Comparison of ENCODE assay signal across 1 cellular context in the genomic region with DNA sequence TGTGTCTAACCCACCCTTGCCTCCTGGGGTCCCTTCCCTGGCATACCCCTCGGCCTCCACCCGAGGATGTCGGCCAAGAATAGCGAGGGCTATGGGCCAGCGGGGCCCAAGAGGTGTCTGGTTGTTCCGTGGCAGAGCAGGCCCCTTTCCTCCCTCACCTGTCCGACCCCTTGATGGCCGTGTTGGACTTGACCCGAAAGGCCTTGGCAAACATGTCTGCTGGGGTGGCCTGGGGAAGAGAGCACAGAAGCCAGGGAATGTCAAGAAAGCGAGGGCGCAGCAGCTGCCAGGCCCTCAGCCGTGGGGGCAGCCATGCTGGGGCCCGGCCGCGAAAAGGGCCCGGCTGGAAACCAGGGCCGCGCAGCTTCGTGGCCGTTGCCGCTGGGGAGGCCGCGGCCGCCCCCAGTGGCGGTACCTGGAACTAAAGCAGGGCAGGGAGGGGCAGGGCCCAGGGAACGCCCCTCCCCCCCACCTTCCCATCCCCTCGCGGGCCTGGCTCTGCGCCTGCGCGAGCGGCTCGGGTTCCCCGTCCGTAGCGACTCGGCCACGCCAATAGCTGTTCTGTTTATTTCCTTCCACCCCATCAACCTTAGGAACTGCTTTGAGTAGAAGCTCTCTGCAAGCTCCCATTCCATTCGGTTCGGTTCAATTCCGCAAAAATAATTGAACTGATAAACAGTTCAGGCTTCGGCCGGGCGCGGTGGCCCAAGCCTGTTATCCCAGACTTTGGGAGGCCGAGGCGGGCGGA.
TF ChIP-seq lines count a peak whose summit lies in the region.

A gene with protein sequence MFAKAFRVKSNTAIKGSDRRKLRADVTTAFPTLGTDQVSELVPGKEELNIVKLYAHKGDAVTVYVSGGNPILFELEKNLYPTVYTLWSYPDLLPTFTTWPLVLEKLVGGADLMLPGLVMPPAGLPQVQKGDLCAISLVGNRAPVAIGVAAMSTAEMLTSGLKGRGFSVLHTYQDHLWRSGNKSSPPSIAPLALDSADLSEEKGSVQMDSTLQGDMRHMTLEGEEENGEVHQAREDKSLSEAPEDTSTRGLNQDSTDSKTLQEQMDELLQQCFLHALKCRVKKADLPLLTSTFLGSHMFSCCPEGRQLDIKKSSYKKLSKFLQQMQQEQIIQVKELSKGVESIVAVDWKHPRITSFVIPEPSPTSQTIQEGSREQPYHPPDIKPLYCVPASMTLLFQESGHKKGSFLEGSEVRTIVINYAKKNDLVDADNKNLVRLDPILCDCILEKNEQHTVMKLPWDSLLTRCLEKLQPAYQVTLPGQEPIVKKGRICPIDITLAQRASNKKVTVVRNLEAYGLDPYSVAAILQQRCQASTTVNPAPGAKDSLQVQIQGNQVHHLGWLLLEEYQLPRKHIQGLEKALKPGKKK (minus strand): TSS at position 337 of the 748 bp plus-strand sequence. CDS start 123 bp downstream, at position 214.

TF ChIP-seq in K562, 482 proteins besides CTCF, POLR2A, EP300 and RAD21 (continued from another document and continues in another):
- no peak for TF ChIP-seq POLR3A (IDR thresholded peaks at IDR 0.05; ENCODE audit: borderline replicate concordance, extremely low read depth, insufficient read depth, insufficient read length)
- no peak for TF ChIP-seq NFE2L1 (tag; IDR thresholded peaks at IDR 0.05; ENCODE audit: borderline replicate concordance, low read depth)
- TF ChIP-seq, protein P1, sequence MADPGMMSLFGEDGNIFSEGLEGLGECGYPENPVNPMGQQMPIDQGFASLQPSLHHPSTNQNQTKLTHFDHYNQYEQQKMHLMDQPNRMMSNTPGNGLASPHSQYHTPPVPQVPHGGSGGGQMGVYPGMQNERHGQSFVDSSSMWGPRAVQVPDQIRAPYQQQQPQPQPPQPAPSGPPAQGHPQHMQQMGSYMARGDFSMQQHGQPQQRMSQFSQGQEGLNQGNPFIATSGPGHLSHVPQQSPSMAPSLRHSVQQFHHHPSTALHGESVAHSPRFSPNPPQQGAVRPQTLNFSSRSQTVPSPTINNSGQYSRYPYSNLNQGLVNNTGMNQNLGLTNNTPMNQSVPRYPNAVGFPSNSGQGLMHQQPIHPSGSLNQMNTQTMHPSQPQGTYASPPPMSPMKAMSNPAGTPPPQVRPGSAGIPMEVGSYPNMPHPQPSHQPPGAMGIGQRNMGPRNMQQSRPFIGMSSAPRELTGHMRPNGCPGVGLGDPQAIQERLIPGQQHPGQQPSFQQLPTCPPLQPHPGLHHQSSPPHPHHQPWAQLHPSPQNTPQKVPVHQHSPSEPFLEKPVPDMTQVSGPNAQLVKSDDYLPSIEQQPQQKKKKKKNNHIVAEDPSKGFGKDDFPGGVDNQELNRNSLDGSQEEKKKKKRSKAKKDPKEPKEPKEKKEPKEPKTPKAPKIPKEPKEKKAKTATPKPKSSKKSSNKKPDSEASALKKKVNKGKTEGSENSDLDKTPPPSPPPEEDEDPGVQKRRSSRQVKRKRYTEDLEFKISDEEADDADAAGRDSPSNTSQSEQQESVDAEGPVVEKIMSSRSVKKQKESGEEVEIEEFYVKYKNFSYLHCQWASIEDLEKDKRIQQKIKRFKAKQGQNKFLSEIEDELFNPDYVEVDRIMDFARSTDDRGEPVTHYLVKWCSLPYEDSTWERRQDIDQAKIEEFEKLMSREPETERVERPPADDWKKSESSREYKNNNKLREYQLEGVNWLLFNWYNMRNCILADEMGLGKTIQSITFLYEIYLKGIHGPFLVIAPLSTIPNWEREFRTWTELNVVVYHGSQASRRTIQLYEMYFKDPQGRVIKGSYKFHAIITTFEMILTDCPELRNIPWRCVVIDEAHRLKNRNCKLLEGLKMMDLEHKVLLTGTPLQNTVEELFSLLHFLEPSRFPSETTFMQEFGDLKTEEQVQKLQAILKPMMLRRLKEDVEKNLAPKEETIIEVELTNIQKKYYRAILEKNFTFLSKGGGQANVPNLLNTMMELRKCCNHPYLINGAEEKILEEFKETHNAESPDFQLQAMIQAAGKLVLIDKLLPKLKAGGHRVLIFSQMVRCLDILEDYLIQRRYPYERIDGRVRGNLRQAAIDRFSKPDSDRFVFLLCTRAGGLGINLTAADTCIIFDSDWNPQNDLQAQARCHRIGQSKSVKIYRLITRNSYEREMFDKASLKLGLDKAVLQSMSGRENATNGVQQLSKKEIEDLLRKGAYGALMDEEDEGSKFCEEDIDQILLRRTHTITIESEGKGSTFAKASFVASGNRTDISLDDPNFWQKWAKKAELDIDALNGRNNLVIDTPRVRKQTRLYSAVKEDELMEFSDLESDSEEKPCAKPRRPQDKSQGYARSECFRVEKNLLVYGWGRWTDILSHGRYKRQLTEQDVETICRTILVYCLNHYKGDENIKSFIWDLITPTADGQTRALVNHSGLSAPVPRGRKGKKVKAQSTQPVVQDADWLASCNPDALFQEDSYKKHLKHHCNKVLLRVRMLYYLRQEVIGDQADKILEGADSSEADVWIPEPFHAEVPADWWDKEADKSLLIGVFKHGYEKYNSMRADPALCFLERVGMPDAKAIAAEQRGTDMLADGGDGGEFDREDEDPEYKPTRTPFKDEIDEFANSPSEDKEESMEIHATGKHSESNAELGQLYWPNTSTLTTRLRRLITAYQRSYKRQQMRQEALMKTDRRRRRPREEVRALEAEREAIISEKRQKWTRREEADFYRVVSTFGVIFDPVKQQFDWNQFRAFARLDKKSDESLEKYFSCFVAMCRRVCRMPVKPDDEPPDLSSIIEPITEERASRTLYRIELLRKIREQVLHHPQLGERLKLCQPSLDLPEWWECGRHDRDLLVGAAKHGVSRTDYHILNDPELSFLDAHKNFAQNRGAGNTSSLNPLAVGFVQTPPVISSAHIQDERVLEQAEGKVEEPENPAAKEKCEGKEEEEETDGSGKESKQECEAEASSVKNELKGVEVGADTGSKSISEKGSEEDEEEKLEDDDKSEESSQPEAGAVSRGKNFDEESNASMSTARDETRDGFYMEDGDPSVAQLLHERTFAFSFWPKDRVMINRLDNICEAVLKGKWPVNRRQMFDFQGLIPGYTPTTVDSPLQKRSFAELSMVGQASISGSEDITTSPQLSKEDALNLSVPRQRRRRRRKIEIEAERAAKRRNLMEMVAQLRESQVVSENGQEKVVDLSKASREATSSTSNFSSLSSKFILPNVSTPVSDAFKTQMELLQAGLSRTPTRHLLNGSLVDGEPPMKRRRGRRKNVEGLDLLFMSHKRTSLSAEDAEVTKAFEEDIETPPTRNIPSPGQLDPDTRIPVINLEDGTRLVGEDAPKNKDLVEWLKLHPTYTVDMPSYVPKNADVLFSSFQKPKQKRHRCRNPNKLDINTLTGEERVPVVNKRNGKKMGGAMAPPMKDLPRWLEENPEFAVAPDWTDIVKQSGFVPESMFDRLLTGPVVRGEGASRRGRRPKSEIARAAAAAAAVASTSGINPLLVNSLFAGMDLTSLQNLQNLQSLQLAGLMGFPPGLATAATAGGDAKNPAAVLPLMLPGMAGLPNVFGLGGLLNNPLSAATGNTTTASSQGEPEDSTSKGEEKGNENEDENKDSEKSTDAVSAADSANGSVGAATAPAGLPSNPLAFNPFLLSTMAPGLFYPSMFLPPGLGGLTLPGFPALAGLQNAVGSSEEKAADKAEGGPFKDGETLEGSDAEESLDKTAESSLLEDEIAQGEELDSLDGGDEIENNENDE (IDR thresholded peaks at IDR 0.05; ENCODE audit: low read depth, low read length) = no peak
- peak; percentile 88; the same call in 1 of the 2 replicates for TF ChIP-seq MBD2 (IDR thresholded peaks at IDR 0.05; ENCODE audit: borderline replicate concordance, low read depth)
- TF ChIP-seq, protein P2, sequence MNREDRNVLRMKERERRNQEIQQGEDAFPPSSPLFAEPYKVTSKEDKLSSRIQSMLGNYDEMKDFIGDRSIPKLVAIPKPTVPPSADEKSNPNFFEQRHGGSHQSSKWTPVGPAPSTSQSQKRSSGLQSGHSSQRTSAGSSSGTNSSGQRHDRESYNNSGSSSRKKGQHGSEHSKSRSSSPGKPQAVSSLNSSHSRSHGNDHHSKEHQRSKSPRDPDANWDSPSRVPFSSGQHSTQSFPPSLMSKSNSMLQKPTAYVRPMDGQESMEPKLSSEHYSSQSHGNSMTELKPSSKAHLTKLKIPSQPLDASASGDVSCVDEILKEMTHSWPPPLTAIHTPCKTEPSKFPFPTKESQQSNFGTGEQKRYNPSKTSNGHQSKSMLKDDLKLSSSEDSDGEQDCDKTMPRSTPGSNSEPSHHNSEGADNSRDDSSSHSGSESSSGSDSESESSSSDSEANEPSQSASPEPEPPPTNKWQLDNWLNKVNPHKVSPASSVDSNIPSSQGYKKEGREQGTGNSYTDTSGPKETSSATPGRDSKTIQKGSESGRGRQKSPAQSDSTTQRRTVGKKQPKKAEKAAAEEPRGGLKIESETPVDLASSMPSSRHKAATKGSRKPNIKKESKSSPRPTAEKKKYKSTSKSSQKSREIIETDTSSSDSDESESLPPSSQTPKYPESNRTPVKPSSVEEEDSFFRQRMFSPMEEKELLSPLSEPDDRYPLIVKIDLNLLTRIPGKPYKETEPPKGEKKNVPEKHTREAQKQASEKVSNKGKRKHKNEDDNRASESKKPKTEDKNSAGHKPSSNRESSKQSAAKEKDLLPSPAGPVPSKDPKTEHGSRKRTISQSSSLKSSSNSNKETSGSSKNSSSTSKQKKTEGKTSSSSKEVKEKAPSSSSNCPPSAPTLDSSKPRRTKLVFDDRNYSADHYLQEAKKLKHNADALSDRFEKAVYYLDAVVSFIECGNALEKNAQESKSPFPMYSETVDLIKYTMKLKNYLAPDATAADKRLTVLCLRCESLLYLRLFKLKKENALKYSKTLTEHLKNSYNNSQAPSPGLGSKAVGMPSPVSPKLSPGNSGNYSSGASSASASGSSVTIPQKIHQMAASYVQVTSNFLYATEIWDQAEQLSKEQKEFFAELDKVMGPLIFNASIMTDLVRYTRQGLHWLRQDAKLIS (CRISPR knock-in tag; IDR thresholded peaks at IDR 0.05) = peak; percentile 99
- TF ChIP-seq, protein P3, sequence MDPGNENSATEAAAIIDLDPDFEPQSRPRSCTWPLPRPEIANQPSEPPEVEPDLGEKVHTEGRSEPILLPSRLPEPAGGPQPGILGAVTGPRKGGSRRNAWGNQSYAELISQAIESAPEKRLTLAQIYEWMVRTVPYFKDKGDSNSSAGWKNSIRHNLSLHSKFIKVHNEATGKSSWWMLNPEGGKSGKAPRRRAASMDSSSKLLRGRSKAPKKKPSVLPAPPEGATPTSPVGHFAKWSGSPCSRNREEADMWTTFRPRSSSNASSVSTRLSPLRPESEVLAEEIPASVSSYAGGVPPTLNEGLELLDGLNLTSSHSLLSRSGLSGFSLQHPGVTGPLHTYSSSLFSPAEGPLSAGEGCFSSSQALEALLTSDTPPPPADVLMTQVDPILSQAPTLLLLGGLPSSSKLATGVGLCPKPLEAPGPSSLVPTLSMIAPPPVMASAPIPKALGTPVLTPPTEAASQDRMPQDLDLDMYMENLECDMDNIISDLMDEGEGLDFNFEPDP (CRISPR knock-in tag; IDR thresholded peaks at IDR 0.05) = no peak
- peak; percentile 68 for TF ChIP-seq BHLHE40 (IDR thresholded peaks at IDR 0.05; ENCODE audit: low read length)
- TF ChIP-seq ZNF23 (CRISPR knock-in tag; IDR thresholded peaks at IDR 0.05) = no peak
- peak; percentile 97 for TF ChIP-seq RNF2 (IDR thresholded peaks at IDR 0.05)
- no peak; the same call in 1 of the 2 replicates for TF ChIP-seq ZSCAN29 (IDR thresholded peaks at IDR 0.05)
- peak; percentile 76; the same call in 1 of the 2 replicates for TF ChIP-seq PTBP1 (IDR thresholded peaks at IDR 0.05; ENCODE audit: low read depth, low read length)
- no peak for TF ChIP-seq PPARD (CRISPR knock-in tag; IDR thresholded peaks at IDR 0.05)
- TF ChIP-seq SMAD4 (CRISPR knock-in tag; conservative IDR thresholded peaks at IDR 0.05) = peak; percentile 85
- TF ChIP-seq, protein P4, sequence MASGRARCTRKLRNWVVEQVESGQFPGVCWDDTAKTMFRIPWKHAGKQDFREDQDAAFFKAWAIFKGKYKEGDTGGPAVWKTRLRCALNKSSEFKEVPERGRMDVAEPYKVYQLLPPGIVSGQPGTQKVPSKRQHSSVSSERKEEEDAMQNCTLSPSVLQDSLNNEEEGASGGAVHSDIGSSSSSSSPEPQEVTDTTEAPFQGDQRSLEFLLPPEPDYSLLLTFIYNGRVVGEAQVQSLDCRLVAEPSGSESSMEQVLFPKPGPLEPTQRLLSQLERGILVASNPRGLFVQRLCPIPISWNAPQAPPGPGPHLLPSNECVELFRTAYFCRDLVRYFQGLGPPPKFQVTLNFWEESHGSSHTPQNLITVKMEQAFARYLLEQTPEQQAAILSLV (tag; IDR thresholded peaks at IDR 0.05) = no peak
- no peak for TF ChIP-seq HOXB6 (CRISPR knock-in tag; IDR thresholded peaks at IDR 0.05; ENCODE audit: borderline replicate concordance)
- TF ChIP-seq, protein P5, sequence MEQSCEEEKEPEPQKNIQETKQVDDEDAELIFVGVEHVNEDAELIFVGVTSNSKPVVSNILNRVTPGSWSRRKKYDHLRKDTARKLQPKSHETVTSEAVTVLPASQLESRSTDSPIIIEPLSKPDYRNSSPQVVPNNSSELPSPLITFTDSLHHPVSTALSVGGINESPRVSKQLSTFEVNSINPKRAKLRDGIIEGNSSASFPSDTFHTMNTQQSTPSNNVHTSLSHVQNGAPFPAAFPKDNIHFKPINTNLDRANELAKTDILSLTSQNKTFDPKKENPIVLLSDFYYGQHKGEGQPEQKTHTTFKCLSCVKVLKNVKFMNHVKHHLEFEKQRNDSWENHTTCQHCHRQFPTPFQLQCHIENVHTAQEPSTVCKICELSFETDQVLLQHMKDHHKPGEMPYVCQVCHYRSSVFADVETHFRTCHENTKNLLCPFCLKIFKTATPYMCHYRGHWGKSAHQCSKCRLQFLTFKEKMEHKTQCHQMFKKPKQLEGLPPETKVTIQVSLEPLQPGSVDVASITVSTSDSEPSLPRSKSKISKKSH (CRISPR knock-in tag; IDR thresholded peaks at IDR 0.05) = no peak
- peak; percentile 97 for TF ChIP-seq POLR2AphosphoS5 (IDR thresholded peaks at IDR 0.05; ENCODE audit: control insufficient read depth, insufficient read depth, low read depth, low read length)
- TF ChIP-seq TAF7 (tag; IDR thresholded peaks at IDR 0.05) = peak; percentile 97
- TF ChIP-seq ZNF124 (CRISPR knock-in tag; IDR thresholded peaks at IDR 0.05) = no peak
- no peak for TF ChIP-seq ZNF3 (CRISPR knock-in tag; IDR thresholded peaks at IDR 0.05)
- peak; percentile 78 for TF ChIP-seq KLF1 (tag; IDR thresholded peaks at IDR 0.05)
- TF ChIP-seq ZNF184 (CRISPR knock-in tag; IDR thresholded peaks at IDR 0.05) = no peak
- TF ChIP-seq, protein P6, sequence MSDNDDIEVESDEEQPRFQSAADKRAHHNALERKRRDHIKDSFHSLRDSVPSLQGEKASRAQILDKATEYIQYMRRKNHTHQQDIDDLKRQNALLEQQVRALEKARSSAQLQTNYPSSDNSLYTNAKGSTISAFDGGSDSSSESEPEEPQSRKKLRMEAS (CRISPR knock-in tag; IDR thresholded peaks at IDR 0.05) = peak; percentile 96
- TF ChIP-seq SRF (CRISPR knock-in tag; IDR thresholded peaks at IDR 0.05) = peak; percentile 25 to 83; a peak in 3 of 4 replicates
- TF ChIP-seq CBX5 (IDR thresholded peaks at IDR 0.05; ENCODE audit: borderline replicate concordance, low read depth) = peak; percentile 75; the same call in 1 of the 2 replicates
- peak; percentile 87 for TF ChIP-seq ZNF444 (CRISPR knock-in tag; IDR thresholded peaks at IDR 0.05)
- TF ChIP-seq, protein P7, sequence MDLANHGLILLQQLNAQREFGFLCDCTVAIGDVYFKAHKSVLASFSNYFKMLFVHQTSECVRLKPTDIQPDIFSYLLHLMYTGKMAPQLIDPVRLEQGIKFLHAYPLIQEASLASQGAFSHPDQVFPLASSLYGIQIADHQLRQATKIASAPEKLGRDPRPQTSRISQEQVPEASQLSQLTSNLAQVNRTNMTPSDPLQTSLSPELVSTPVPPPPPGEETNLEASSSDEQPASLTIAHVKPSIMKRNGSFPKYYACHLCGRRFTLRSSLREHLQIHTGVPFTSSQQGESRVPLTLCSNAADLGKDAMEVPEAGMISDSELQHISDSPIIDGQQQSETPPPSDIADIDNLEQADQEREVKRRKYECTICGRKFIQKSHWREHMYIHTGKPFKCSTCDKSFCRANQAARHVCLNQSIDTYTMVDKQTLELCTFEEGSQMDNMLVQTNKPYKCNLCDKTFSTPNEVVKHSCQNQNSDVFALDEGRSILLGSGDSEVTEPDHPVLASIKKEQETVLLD (IDR thresholded peaks at IDR 0.05) = peak; percentile 95
- peak; percentile 91 for TF ChIP-seq FOXJ2 (tag; IDR thresholded peaks at IDR 0.05)
- TF ChIP-seq ZNF77 (CRISPR knock-in tag; IDR thresholded peaks at IDR 0.05) = no peak
- peak; percentile 91 for TF ChIP-seq PML (IDR thresholded peaks at IDR 0.05; ENCODE audit: low read length)
- peak; percentile 100 for TF ChIP-seq POLR2G (IDR thresholded peaks at IDR 0.05; ENCODE audit: low read depth, low read length)
